ENCODE assay signal across 34 cellular contexts in genomic region chr6:10843554-10843953, GRCh38.
"Had no signal": no experiment of that assay in that cellular context is flagged by ENCODE, and none has a peak within 500 bp of the region (broad histone marks: within the 10 kb centered on the region; RNA-seq: fewer than 3 reads in every experiment).

No MANE protein-coding gene starts in this region.

- H3K36me3 ChIP-seq: MG63 had no signal

- H3K4me3 ChIP-seq: MG63 had no signal

- DNase-seq: Karpas-422, Kasumi-1, MG63, MM.1S, MV-4-11, NCI-H1048, NCI-H1092, NCI-H1092 treated with DMSO at 0.1 percent for 48 hours, NCI-H1105, NCI-H1105 treated with DMSO at 0.1 percent for 48 hours, NCI-H1417, NCI-H1417 treated with DMSO at 0.1 percent for 48 hours, NCI-H1436, NCI-H1436 treated with DMSO at 0.1 percent for 48 hours, NCI-H146, NCI-H1694, NCI-H1694 treated with DMSO at 0.1 percent for 48 hours, NCI-H187, NCI-H187 treated with DMSO at 0.1 percent for 48 hours, NCI-H1930, NCI-H2029, NCI-H2029 treated with DMSO at 0.1 percent for 48 hours, NCI-H2081, NCI-H2081 treated with DMSO at 0.1 percent for 48 hours, NCI-H2107, NCI-H2171, NCI-H2171 treated with DMSO at 0.1 percent for 48 hours, NCI-H2227 treated with DMSO at 0.1 percent for 48 hours, NCI-H226, NCI-H345, NCI-H446, NCI-H446 treated with DMSO at 0.1 percent for 48 hours, NCI-H510A, NCI-H510A treated with DMSO at 0.1 percent for 48 hours had no signal
